In genomic region chr15:57019496-57020160, GRCh38 we compare ENCODE assay signal across 1 cellular context.
TF ChIP-seq lines count a peak whose summit lies in the region.

No MANE protein-coding gene starts in this region.

TF ChIP-seq in IMR-90, 13 proteins besides CTCF, POLR2A, EP300 and RAD21 (continued from another document):
- TF ChIP-seq MXI1 (IDR thresholded peaks at IDR 0.05; ENCODE audit: borderline replicate concordance, low read depth, low read length): no peak
- no peak for TF ChIP-seq CEBPB (IDR thresholded peaks at IDR 0.05; ENCODE audit: low read depth, low read length)
- no peak for TF ChIP-seq BHLHE40 (IDR thresholded peaks at IDR 0.05; ENCODE audit: low read depth, low read length)
